In genomic region chr12:6783828-6784227, GRCh38 we compare ENCODE assay signal across 21 cellular contexts. TPM values are rescaled to one million over a fixed set of nuclear protein-coding genes. Genes with fewer than 3 reads are reported as not detected.
DNase-seq lines count a peak whose midpoint lies in the region; ATAC-seq, FAIRE-seq and TF ChIP-seq lines count a peak whose summit lies in the region.
"Had no signal": no experiment of that assay in that cellular context is flagged by ENCODE, and none has a peak within 500 bp of the region (broad histone marks: within the 10 kb centered on the region; RNA-seq: fewer than 3 reads in every experiment).

No MANE protein-coding gene starts in this region.

- FAIRE-seq in endothelial cell of umbilical vein (lab: Jason Lieb, UNC) = peak; percentile 4
- FAIRE-seq: A204.1 had no signal

- H3K4me3 Mint-ChIP-seq in activated CD4-positive, alpha-beta T cell treated with anti-CD3 and anti-CD28 coated beads, Interleukin-2, amount 10 ng/mL, durations not matched to agents 24 days and 14 days = no peak overlapping the region
- H3K4me3 Mint-ChIP-seq in CD4-positive, alpha-beta memory T cell = no peak overlapping the region
- H3K4me3 Mint-ChIP-seq in T-helper 17 cell = no peak overlapping the region
- H3K4me3 Mint-ChIP-seq in stimulated activated naive B cell treated with anti-CD40 and anti-IgM and Interleukin-4, amounts not matched to agents 10 μg/mL and 1 μg/mL and 100 μg/mL, for 72 hours = no peak overlapping the region

- no peak overlapping the region for H3K27ac ChIP-seq in CD4-positive, alpha-beta memory T cell (ENCODE audit: low read depth, low read length)
- no peak overlapping the region for H3K27ac ChIP-seq in endothelial cell of umbilical vein (ENCODE audit: insufficient read depth, low read depth, low read length)
- H3K27ac ChIP-seq: C4-2B, RWPE1 had no signal

- peaks cover 51% of the 10 kb centered on the region for H3K4me1 ChIP-seq in CD4-positive, alpha-beta memory T cell (ENCODE audit: insufficient read depth, low read length)
- no peaks in the 10 kb centered on the region for H3K4me1 ChIP-seq in endothelial cell of umbilical vein (ENCODE audit: control insufficient read depth, extremely low read depth, insufficient read depth, low read length)

- no peaks in the 10 kb centered on the region for H3K79me2 ChIP-seq in endothelial cell of umbilical vein (ENCODE audit: control insufficient read depth, insufficient read depth, low read length)

- no peak overlapping the region for H2AFZ ChIP-seq in endothelial cell of umbilical vein (ENCODE audit: low read depth, low read length)

- TF ChIP-seq CTCF in endothelial cell of umbilical vein (IDR thresholded peaks at IDR 0.05; ENCODE audit: extremely low read depth in 1 of 2, insufficient read depth in 1 of 2, low read depth in 1 of 2, low read length in 2 of 2) = no peak

- peaks cover 1% of the 10 kb centered on the region for H3K36me3 Mint-ChIP-seq in activated CD4-positive, alpha-beta T cell treated with anti-CD3 and anti-CD28 coated beads, Interleukin-2, amount 10 ng/mL, durations not matched to agents 24 days and 14 days (ENCODE audit: low read depth)
- no peaks in the 10 kb centered on the region for H3K36me3 Mint-ChIP-seq in CD4-positive, alpha-beta memory T cell
- no peaks in the 10 kb centered on the region for H3K36me3 Mint-ChIP-seq in T-helper 17 cell (ENCODE audit: low read depth)
- H3K36me3 Mint-ChIP-seq in stimulated activated naive B cell treated with anti-CD40 and anti-IgM and Interleukin-4, amounts not matched to agents 10 μg/mL and 1 μg/mL and 100 μg/mL, for 72 hours = no peaks in the 10 kb centered on the region

- dilution Hi-C loops in endothelial cell of umbilical vein (cut with MboI; ENCODE audit: extremely low pct_ligation_motif_present, low sequenced_read_pairs) = no loop called here

- CTCF ChIA-PET in CD4-positive, alpha-beta memory T cell (lab: Charles Lee; ENCODE audit: partially characterized antibody) = interaction anchor here (0.8 to 28.3 kb wide), 5 partner anchors 9 to 44 kb away, joined by 3 to 343 read pairs (median 64); partner anchors contain the start of genes GPR162, LAG3, MLF2 and P3H3
- CTCF ChIA-PET in endothelial cell of umbilical vein (lab: Charles Lee) = interaction anchor here (1.5 to 9.5 kb wide), 2 partner anchors 17 to 30 kb away, joined by 7 to 107 read pairs; partner anchors contain the start of gene MLF2

- H3K9me3 ChIP-seq in CD4-positive, alpha-beta memory T cell (ENCODE audit: control insufficient read depth in 1 of 2, low read length in 2 of 2) = no peaks in the 10 kb centered on the region
- H3K9me3 ChIP-seq in T-helper 17 cell (ENCODE audit: control insufficient read depth, low read length, poor library complexity, severe bottlenecking) (no peaks in the 10 kb centered on the region), endothelial cell of umbilical vein (replicated peaks; ENCODE audit: control insufficient read depth, insufficient read depth, low read length) (no peaks in the 10 kb centered on the region)
- H3K9me3 ChIP-seq: Caco-2 had no signal

- no peak overlapping the region for H3K4me2 ChIP-seq in endothelial cell of umbilical vein (ENCODE audit: insufficient read depth, low read length)

- peak overlapping the region; percentile 2 for H3K27ac Mint-ChIP-seq in activated CD4-positive, alpha-beta T cell treated with anti-CD3 and anti-CD28 coated beads, Interleukin-2, amount 10 ng/mL, durations not matched to agents 24 days and 14 days
- H3K27ac Mint-ChIP-seq in CD4-positive, alpha-beta memory T cell = peak overlapping the region in 5 of 7 donors; percentile 64 to 89 (median 80)
- H3K27ac Mint-ChIP-seq in T-helper 17 cell = peak overlapping the region; percentile 29
- no peak overlapping the region for H3K27ac Mint-ChIP-seq in stimulated activated naive B cell treated with anti-CD40 and anti-IgM and Interleukin-4, amounts not matched to agents 10 μg/mL and 1 μg/mL and 100 μg/mL, for 72 hours

- no peaks in the 10 kb centered on the region for H3K27me3 Mint-ChIP-seq in activated CD4-positive, alpha-beta T cell treated with anti-CD3 and anti-CD28 coated beads, Interleukin-2, amount 10 ng/mL, durations not matched to agents 24 days and 14 days
- H3K27me3 Mint-ChIP-seq in CD4-positive, alpha-beta memory T cell = peaks cover 0 to under 1% of the 10 kb centered on the region in 2 donors
- peaks cover 1% of the 10 kb centered on the region for H3K27me3 Mint-ChIP-seq in T-helper 17 cell
- peaks cover 17 to 29% of the 10 kb centered on the region in 2 donors for H3K27me3 Mint-ChIP-seq in stimulated activated naive B cell treated with anti-CD40 and anti-IgM and Interleukin-4, amounts not matched to agents 10 μg/mL and 1 μg/mL and 100 μg/mL, for 72 hours

- no peaks in the 10 kb centered on the region for H3K9me3 Mint-ChIP-seq in activated CD4-positive, alpha-beta T cell treated with anti-CD3 and anti-CD28 coated beads, Interleukin-2, amount 10 ng/mL, durations not matched to agents 24 days and 14 days
- H3K9me3 Mint-ChIP-seq in CD4-positive, alpha-beta memory T cell = no peaks in the 10 kb centered on the region
- H3K9me3 Mint-ChIP-seq in stimulated activated naive B cell treated with anti-CD40 and anti-IgM and Interleukin-4, amounts not matched to agents 10 μg/mL and 1 μg/mL and 100 μg/mL, for 72 hours = no peaks in the 10 kb centered on the region

- H3K4me1 Mint-ChIP-seq in activated CD4-positive, alpha-beta T cell treated with anti-CD3 and anti-CD28 coated beads, Interleukin-2, amount 10 ng/mL, durations not matched to agents 24 days and 14 days = peaks cover 64% of the 10 kb centered on the region
- peaks cover 23 to 74% (median 53%) of the 10 kb centered on the region in 4 donors for H3K4me1 Mint-ChIP-seq in CD4-positive, alpha-beta memory T cell
- H3K4me1 Mint-ChIP-seq in T-helper 17 cell = peaks cover 34% of the 10 kb centered on the region
- H3K4me1 Mint-ChIP-seq in stimulated activated naive B cell treated with anti-CD40 and anti-IgM and Interleukin-4, amounts not matched to agents 10 μg/mL and 1 μg/mL and 100 μg/mL, for 72 hours = peaks cover 39 to 45% of the 10 kb centered on the region in 2 donors

- H3K4me3 ChIP-seq in CD4-positive, alpha-beta memory T cell (ENCODE audit: low read length in 2 of 2) = no peak overlapping the region
- H3K4me3 ChIP-seq in endothelial cell of umbilical vein (replicated peaks in 1 of 3; ENCODE audit: insufficient read depth in 1 of 3, low read depth in 1 of 3, low read length in 3 of 3) = no peak overlapping the region

- no peaks in the 10 kb centered on the region for H3K36me3 ChIP-seq in CD4-positive, alpha-beta memory T cell (ENCODE audit: insufficient read depth, low read length)
- H3K36me3 ChIP-seq in endothelial cell of umbilical vein (ENCODE audit: control insufficient read depth in 2 of 2, extremely low read depth in 1 of 2, insufficient read depth in 2 of 2, low read length in 2 of 2) = no peaks in the 10 kb centered on the region

- POLR2A ChIA-PET in CD4-positive, alpha-beta memory T cell (lab: Charles Lee; ENCODE audit: partially characterized antibody) = interaction anchor here (0.9 to 5.2 kb wide), 4 partner anchors 9 to 84 kb away, joined by 4 to 26 read pairs (median 6); partner anchors contain the start of genes MLF2 and TPI1
- POLR2A ChIA-PET in endothelial cell of umbilical vein (lab: Charles Lee) = no interaction called here

- no peak for ATAC-seq in T-helper 17 cell
- no peak for ATAC-seq in GM21619 (IDR thresholded peaks at IDR 0.05; ENCODE audit: unreplicated experiment)
- ATAC-seq in stimulated activated naive B cell treated with anti-CD40 and anti-IgM and Interleukin-4, amounts not matched to agents 10 μg/mL and 1 μg/mL and 100 μg/mL, for 72 hours (replicated peaks) = no peak

- intact Hi-C loops in activated CD4-positive, alpha-beta T cell treated with anti-CD3 and anti-CD28 coated beads, Interleukin-2, amount 10 ng/mL, durations not matched to agents 24 days and 14 days (cut with micrococcal nuclease) = no loop called here
- intact Hi-C loops in CD4-positive, alpha-beta memory T cell (cut with micrococcal nuclease) = loop anchor here (10.0 kb wide), 1 partner anchor 359 kb away; no protein-coding TSS in a partner anchor
- intact Hi-C loops in endothelial cell of umbilical vein (cut with micrococcal nuclease) = no loop called here

- TF ChIP-seq POLR2A in endothelial cell of umbilical vein (IDR thresholded peaks at IDR 0.05; ENCODE audit: low read depth, low read length) = no peak

- H3K9ac ChIP-seq in endothelial cell of umbilical vein (replicated peaks; ENCODE audit: extremely low read depth, insufficient read depth, low read length) = no peak overlapping the region

- no peaks in the 10 kb centered on the region for H4K20me1 ChIP-seq in endothelial cell of umbilical vein (replicated peaks; ENCODE audit: control insufficient read depth, extremely low read depth, insufficient read depth, low read length)

- DNase-seq in activated CD4-positive, alpha-beta T cell treated with anti-CD3 and anti-CD28 coated beads, Interleukin-2, amount 10 ng/mL, durations not matched to agents 24 days and 14 days = no peak
- DNase-seq in activated CD4-positive, alpha-beta T cell treated with anti-CD3 and anti-CD28 coated beads, Interleukin-2, amount 50 U/mL, for 4 hours = no peak
- DNase-seq in CD4-positive, alpha-beta memory T cell = no peak
- DNase-seq in T-helper 17 cell (no peak), endothelial cell of umbilical vein (ENCODE audit: low read depth, low spot score) (no peak), inferior parietal cortex (ENCODE audit: extremely low spot score) (no peak)
- DNase-seq in stimulated activated naive B cell treated with anti-CD40 and anti-IgM and Interleukin-4, amounts not matched to agents 10 μg/mL and 1 μg/mL and 100 μg/mL, for 72 hours = no peak
- DNase-seq: Caco-2, DMS153, EL, H7, IMR-90, NCI-H1417, NCI-H187 treated with DMSO at 0.1 percent for 48 hours, NCI-H345, NCI-H526 had no signal

- BruUV-seq in endothelial cell of umbilical vein (replicated peaks; lab: Mats Ljungman, UMichigan) = no TSS peak

- H3K27me3 ChIP-seq in CD4-positive, alpha-beta memory T cell (ENCODE audit: insufficient read depth, low read length) = no peaks in the 10 kb centered on the region
- peaks cover 0 to 2% of the 10 kb centered on the region in 2 experiments for H3K27me3 ChIP-seq in endothelial cell of umbilical vein (ENCODE audit: control insufficient read depth in 2 of 2, insufficient read depth in 2 of 2, low read length in 2 of 2)

- no peaks in the 10 kb centered on the region for H3K9me1 ChIP-seq in endothelial cell of umbilical vein (replicated peaks; ENCODE audit: control insufficient read depth, extremely low read depth, insufficient read depth, low read length)

RNA-seq across cellular contexts. Expression of gene CD4, which starts 5.5 kb away (rescaled TPM):
- 264 and 271 TPM in 2 replicates for total RNA-seq in activated CD4-positive, alpha-beta T cell treated with anti-CD3 and anti-CD28 coated beads, Interleukin-2, amount 10 ng/mL, durations not matched to agents 24 days and 14 days
- total RNA-seq in CD4-positive, alpha-beta memory T cell = 100 to 1,000 TPM; 285 to 291 TPM
- 100 to 1,000 TPM; 251 to 456 TPM for polyA plus RNA-seq in CD4-positive, alpha-beta memory T cell
- total RNA-seq in T-helper 17 cell (100 to 1,000 TPM; 187 to 205 TPM), endothelial cell of umbilical vein (not detected in 2 replicates)
- not detected in 2 replicates for polyA plus RNA-seq in endothelial cell of umbilical vein
- not detected in 2 replicates for polyA plus RNA-seq in endothelial cell of umbilical vein (2011; cell fraction: cytosol; rRNA removed)
- not detected in 2 replicates for polyA plus RNA-seq in endothelial cell of umbilical vein (2011; cell fraction: nucleus; rRNA removed)
- 0.05 TPM in 1 of 2 replicates, not detected in the other for polyA plus RNA-seq in endothelial cell of umbilical vein (2012)
- polyA minus RNA-seq in endothelial cell of umbilical vein = not detected in 2 replicates
- polyA minus RNA-seq in endothelial cell of umbilical vein (2011; cell fraction: cytosol; rRNA and poly(A)+ RNA removed) = not detected
- not detected in 2 replicates for polyA minus RNA-seq in endothelial cell of umbilical vein (2011; cell fraction: nucleus; rRNA and poly(A)+ RNA removed)
- total RNA-seq: Caco-2, HT1080 had no signal

RNA-seq across cellular contexts. Expression of gene LAG3, which starts 11.5 kb away (rescaled TPM):
- 253 and 269 TPM in 2 replicates for total RNA-seq in activated CD4-positive, alpha-beta T cell treated with anti-CD3 and anti-CD28 coated beads, Interleukin-2, amount 10 ng/mL, durations not matched to agents 24 days and 14 days
- 1 to 10 TPM; 2.4 to 3.8 TPM for total RNA-seq in CD4-positive, alpha-beta memory T cell
- polyA plus RNA-seq in CD4-positive, alpha-beta memory T cell = 1 to 10 TPM; 4.9 to 8.3 TPM
- total RNA-seq in T-helper 17 cell (1 to 10 TPM; 3.8 to 4.6 TPM), endothelial cell of umbilical vein (3.8 and 4.1 TPM in 2 replicates)
- 1.3 and 1.8 TPM in 2 replicates for polyA plus RNA-seq in endothelial cell of umbilical vein
- 0.17 and 0.58 TPM in 2 replicates for polyA plus RNA-seq in endothelial cell of umbilical vein (2011; cell fraction: cytosol; rRNA removed)
- 8.8 and 10.8 TPM in 2 replicates for polyA plus RNA-seq in endothelial cell of umbilical vein (2011; cell fraction: nucleus; rRNA removed)
- polyA plus RNA-seq in endothelial cell of umbilical vein (2012) = 1.2 and 1.7 TPM in 2 replicates
- polyA minus RNA-seq in endothelial cell of umbilical vein = 0.58 and 1.8 TPM in 2 replicates
- polyA minus RNA-seq in endothelial cell of umbilical vein (2011; cell fraction: cytosol; rRNA and poly(A)+ RNA removed) = not detected
- 1.5 and 2.8 TPM in 2 replicates for polyA minus RNA-seq in endothelial cell of umbilical vein (2011; cell fraction: nucleus; rRNA and poly(A)+ RNA removed)
- total RNA-seq: IMR-90 had no signal

RNA-seq across cellular contexts. Expression of gene PTMS, which starts 17.7 kb away (rescaled TPM):
- total RNA-seq in activated CD4-positive, alpha-beta T cell treated with anti-CD3 and anti-CD28 coated beads, Interleukin-2, amount 10 ng/mL, durations not matched to agents 24 days and 14 days = 245 and 267 TPM in 2 replicates
- total RNA-seq in CD4-positive, alpha-beta memory T cell = 1 to 10 TPM; 2.0 to 2.9 TPM
- polyA plus RNA-seq in CD4-positive, alpha-beta memory T cell = 1 to 10 TPM; 1.3 to 3.6 TPM
- total RNA-seq in T-helper 17 cell (10 to 100 TPM in 1 of 2 donors, 1 to 10 TPM in 1; 7.0 to 12.0 TPM), endothelial cell of umbilical vein (518 and 555 TPM in 2 replicates)
- polyA plus RNA-seq in endothelial cell of umbilical vein = 661 and 787 TPM in 2 replicates
- polyA plus RNA-seq in endothelial cell of umbilical vein (2011; cell fraction: cytosol; rRNA removed) = 356 and 357 TPM in 2 replicates
- polyA plus RNA-seq in endothelial cell of umbilical vein (2011; cell fraction: nucleus; rRNA removed) = 146 and 181 TPM in 2 replicates
- 327 and 655 TPM in 2 replicates for polyA plus RNA-seq in endothelial cell of umbilical vein (2012)
- polyA minus RNA-seq in endothelial cell of umbilical vein = 264 and 340 TPM in 2 replicates
- polyA minus RNA-seq in endothelial cell of umbilical vein (2011; cell fraction: cytosol; rRNA and poly(A)+ RNA removed) = 73.9 TPM
- polyA minus RNA-seq in endothelial cell of umbilical vein (2011; cell fraction: nucleus; rRNA and poly(A)+ RNA removed) = 40.4 and 51.6 TPM in 2 replicates

RNA-seq across cellular contexts. Expression of gene MLF2, which starts 30.9 kb away (rescaled TPM):
- total RNA-seq in activated CD4-positive, alpha-beta T cell treated with anti-CD3 and anti-CD28 coated beads, Interleukin-2, amount 10 ng/mL, durations not matched to agents 24 days and 14 days = 163 and 180 TPM in 2 replicates
- 10 to 100 TPM; 79.8 to 80.3 TPM for total RNA-seq in CD4-positive, alpha-beta memory T cell
- polyA plus RNA-seq in CD4-positive, alpha-beta memory T cell = 100 to 1,000 TPM; 111 to 130 TPM
- total RNA-seq in T-helper 17 cell (100 to 1,000 TPM; 104 to 108 TPM), endothelial cell of umbilical vein (136 and 147 TPM in 2 replicates)
- polyA plus RNA-seq in endothelial cell of umbilical vein = 306 and 319 TPM in 2 replicates
- 189 and 228 TPM in 2 replicates for polyA plus RNA-seq in endothelial cell of umbilical vein (2011; cell fraction: cytosol; rRNA removed)
- 119 and 136 TPM in 2 replicates for polyA plus RNA-seq in endothelial cell of umbilical vein (2011; cell fraction: nucleus; rRNA removed)
- 160 and 203 TPM in 2 replicates for polyA plus RNA-seq in endothelial cell of umbilical vein (2012)
- polyA minus RNA-seq in endothelial cell of umbilical vein = 221 and 250 TPM in 2 replicates
- polyA minus RNA-seq in endothelial cell of umbilical vein (2011; cell fraction: cytosol; rRNA and poly(A)+ RNA removed) = 55.0 TPM
- polyA minus RNA-seq in endothelial cell of umbilical vein (2011; cell fraction: nucleus; rRNA and poly(A)+ RNA removed) = 43.1 and 46.8 TPM in 2 replicates

RNA-seq across cellular contexts. Expression of gene GPR162, which starts 37.8 kb away (rescaled TPM):
- 0.21 and 0.43 TPM in 2 replicates for total RNA-seq in activated CD4-positive, alpha-beta T cell treated with anti-CD3 and anti-CD28 coated beads, Interleukin-2, amount 10 ng/mL, durations not matched to agents 24 days and 14 days
- total RNA-seq in CD4-positive, alpha-beta memory T cell = under 1 TPM in 1 of 2 experiments, not detected in 1; 0.32 TPM
- not detected for polyA plus RNA-seq in CD4-positive, alpha-beta memory T cell
- total RNA-seq in T-helper 17 cell (under 1 TPM in 1 of 2 donors, not detected in 1; 0.63 TPM), endothelial cell of umbilical vein (8.1 and 13.7 TPM in 2 replicates)
- 9.0 and 9.7 TPM in 2 replicates for polyA plus RNA-seq in endothelial cell of umbilical vein
- polyA plus RNA-seq in endothelial cell of umbilical vein (2011; cell fraction: cytosol; rRNA removed) = 5.0 and 8.6 TPM in 2 replicates
- 18.3 and 19.1 TPM in 2 replicates for polyA plus RNA-seq in endothelial cell of umbilical vein (2011; cell fraction: nucleus; rRNA removed)
- polyA plus RNA-seq in endothelial cell of umbilical vein (2012) = 9.1 and 17.6 TPM in 2 replicates
- polyA minus RNA-seq in endothelial cell of umbilical vein = 5.1 and 10.5 TPM in 2 replicates
- not detected for polyA minus RNA-seq in endothelial cell of umbilical vein (2011; cell fraction: cytosol; rRNA and poly(A)+ RNA removed)
- polyA minus RNA-seq in endothelial cell of umbilical vein (2011; cell fraction: nucleus; rRNA and poly(A)+ RNA removed) = 3.3 and 4.8 TPM in 2 replicates

Comparison
In these comparisons a context has a peak if more than half of its experiments do, and no peak if none do; other contexts are left out.
1. RNA of gene CD4, which starts 5.5 kb away (total RNA-seq): 285 to 291 TPM in CD4-positive, alpha-beta memory T cell, 264 to 271 TPM in activated CD4-positive, alpha-beta T cell treated with anti-CD3 and anti-CD28 coated beads, Interleukin-2, amount 10 ng/mL, durations not matched to agents 24 days and 14 days and 187 to 205 TPM in T-helper 17 cell; not detected in endothelial cell of umbilical vein; every median in the first group is over 100 times any median in the second.
2. RNA of gene LAG3, which starts 11.5 kb away (total RNA-seq): 253 to 269 TPM in activated CD4-positive, alpha-beta T cell treated with anti-CD3 and anti-CD28 coated beads, Interleukin-2, amount 10 ng/mL, durations not matched to agents 24 days and 14 days; 3.8 to 4.6 TPM in T-helper 17 cell, 2.4 to 3.8 TPM in CD4-positive, alpha-beta memory T cell and 3.8 to 4.1 TPM in endothelial cell of umbilical vein; every median in the first group is over 10 times any median in the second.
3. RNA of gene PTMS, which starts 17.7 kb away (total RNA-seq): 518 to 555 TPM in endothelial cell of umbilical vein and 245 to 267 TPM in activated CD4-positive, alpha-beta T cell treated with anti-CD3 and anti-CD28 coated beads, Interleukin-2, amount 10 ng/mL, durations not matched to agents 24 days and 14 days; 7.0 to 12.0 TPM in T-helper 17 cell and 2.0 to 2.9 TPM in CD4-positive, alpha-beta memory T cell; every median in the first group is over 10 times any median in the second.